ENCODE assay signal across 16 cellular contexts in the genomic region with DNA sequence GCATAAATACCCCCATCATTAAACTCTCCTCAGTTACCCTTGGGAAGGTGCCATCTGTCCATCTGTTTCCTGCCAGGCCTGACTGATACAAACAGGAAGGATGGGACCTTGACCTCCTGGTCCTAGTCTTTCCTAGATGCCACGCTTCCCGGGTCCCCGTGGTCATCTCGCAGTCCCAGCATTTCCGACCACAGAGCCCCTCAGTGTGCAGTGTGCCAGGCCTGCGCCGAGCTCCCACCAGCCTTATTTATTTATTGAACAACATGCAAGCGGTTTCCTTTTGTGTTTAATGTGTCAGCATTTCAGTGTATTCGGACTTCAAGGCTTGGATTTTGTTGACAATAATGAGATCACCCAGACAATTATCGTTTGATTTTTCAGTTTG. TPM values are rescaled to one million over a fixed set of nuclear protein-coding genes. Genes with fewer than 3 reads are reported as not detected.
DNase-seq lines count a peak whose midpoint lies in the region; ATAC-seq and TF ChIP-seq lines count a peak whose summit lies in the region.
"Had no signal": no experiment of that assay in that cellular context is flagged by ENCODE, and none has a peak within 500 bp of the region (broad histone marks: within the 10 kb centered on the region; RNA-seq: fewer than 3 reads in every experiment).

No MANE protein-coding gene starts in this region.

- ATAC-seq in aorta (ENCODE audit: low FRiP score) (no peak), GM21723 (IDR thresholded peaks at IDR 0.05; ENCODE audit: unreplicated experiment) (no peak)

- H3K4me1 ChIP-seq in right atrium auricular region, result no peaks in the 10 kb centered on the region
- no peaks in the 10 kb centered on the region for H3K4me1 ChIP-seq in left ventricle myocardium inferior
- H3K4me1 ChIP-seq in aorta (ENCODE audit: control insufficient read depth in 1 of 2, insufficient read depth in 2 of 2, low read length in 2 of 2), result peaks cover 5 to 6% of the 10 kb centered on the region in 2 donors
- H3K4me1 ChIP-seq: Peyer's patch had no signal

- no peaks in the 10 kb centered on the region for H3K9me3 ChIP-seq in right atrium auricular region
- peaks cover 4% of the 10 kb centered on the region for H3K9me3 ChIP-seq in left ventricle myocardium inferior (replicated peaks)
- no peaks in the 10 kb centered on the region for H3K9me3 ChIP-seq in aorta (ENCODE audit: control insufficient read depth, low read length)
- H3K9me3 ChIP-seq: Peyer's patch, SK-N-SH had no signal

- intact Hi-C loops in left ventricle myocardium inferior (cut with micrococcal nuclease), result no loop called here
- intact Hi-C loops in aorta (cut with DNase I), result no loop called here

- H3K27ac ChIP-seq in right atrium auricular region, result no peak overlapping the region
- H3K27ac ChIP-seq in left ventricle myocardium inferior (replicated peaks), result no peak overlapping the region
- H3K27ac ChIP-seq in aorta (ENCODE audit: low read depth in 1 of 2, low read length in 2 of 2), result no peak overlapping the region
- H3K27ac ChIP-seq: KMS-11, Peyer's patch had no signal

- TF ChIP-seq CTCF in right atrium auricular region (IDR thresholded peaks at IDR 0.05) (no peak), left ventricle myocardium inferior (IDR thresholded peaks at IDR 0.05; ENCODE audit: borderline replicate concordance) (no peak)

- no peaks in the 10 kb centered on the region for H3K36me3 ChIP-seq in right atrium auricular region
- H3K36me3 ChIP-seq in left ventricle myocardium inferior, result no peaks in the 10 kb centered on the region
- no peaks in the 10 kb centered on the region for H3K36me3 ChIP-seq in aorta (ENCODE audit: control insufficient read depth in 1 of 2, insufficient read depth in 2 of 2, low read length in 1 of 2)
- H3K36me3 ChIP-seq: Peyer's patch had no signal

- H3K4me3 ChIP-seq in right atrium auricular region, result no peak overlapping the region
- no peak overlapping the region for H3K4me3 ChIP-seq in left ventricle myocardium inferior
- H3K4me3 ChIP-seq in aorta (ENCODE audit: low read length in 2 of 2), result no peak overlapping the region
- H3K4me3 ChIP-seq: Peyer's patch had no signal

- WGBS in aorta, 2 donors, result 65 to 74% methylated on average over 10 of the region's 10 CpGs

- H3K27me3 ChIP-seq in right atrium auricular region, result no peaks in the 10 kb centered on the region
- peaks cover 81% of the 10 kb centered on the region for H3K27me3 ChIP-seq in left ventricle myocardium inferior (ENCODE audit: low read depth)
- H3K27me3 ChIP-seq in aorta (ENCODE audit: control insufficient read depth in 1 of 2, insufficient read depth in 2 of 2, low read length in 1 of 2), result no peaks in the 10 kb centered on the region
- H3K27me3 ChIP-seq: Peyer's patch had no signal

- DNase-seq in right atrium auricular region (ENCODE audit: low spot score) (peak; percentile 50), left ventricle myocardium inferior (no peak), NCI-H69 (lab: John Stamatoyannopoulos, UW) (peak; percentile 68), dermis blood vessel endothelial cell (peak; percentile 4), aorta (no peak)
- no peak for DNase-seq in stimulated activated CD4-positive, alpha-beta T cell treated with anti-CD3 and anti-CD28 coated beads, Interleukin-2, amount 100 ng/mL, for 48 hours
- DNase-seq: CD4-positive, CD25-positive, alpha-beta regulatory T cell; HFFc6; NCI-H1105; NCI-H1930; NCI-H526 treated with DMSO at 0.1 percent for 48 hours; Peyer's patch; Right ventricle myocardium superior; SK-N-SH had no signal

RNA-seq across cellular contexts. Expression of gene NKD1, which starts 45.6 kb away (rescaled TPM):
- total RNA-seq in right atrium auricular region, result 1 to 10 TPM; 1.1 to 3.0 TPM
- 1.5 TPM for total RNA-seq in left ventricle myocardium inferior
- total RNA-seq in dermis blood vessel endothelial cell, result 0.14 TPM in 1 of 2 replicates, not detected in the other
- 10 to 100 TPM; 34.4 to 55.2 TPM for total RNA-seq in aorta
- 1 to 10 TPM; 5.1 to 7.6 TPM for polyA plus RNA-seq in aorta
- total RNA-seq: HFFc6 had no signal

Comparison
In these comparisons a context has a peak if more than half of its experiments do, and no peak if none do; other contexts are left out.
1. DNase-seq: peak in right atrium auricular region (single experiment), NCI-H69 (single experiment) and dermis blood vessel endothelial cell (single experiment); none in left ventricle myocardium inferior (single experiment), stimulated activated CD4-positive, alpha-beta T cell treated with anti-CD3 and anti-CD28 coated beads, Interleukin-2, amount 100 ng/mL, for 48 hours (0 of 2) and aorta (0 of 2).
2. RNA of gene NKD1, which starts 45.6 kb away (total RNA-seq): 34.4 to 55.2 TPM in aorta; 1.1 to 3.0 TPM in right atrium auricular region, 1.5 TPM in left ventricle myocardium inferior (single experiment) and 0.14 TPM in dermis blood vessel endothelial cell; every median in the first group is over 4 times any median in the second.